In genomic region chr22:49966716-49967332, GRCh38 we compare ENCODE assay signal across 8 cellular contexts. TPM values are rescaled to one million over a fixed set of nuclear protein-coding genes. Genes with fewer than 3 reads are reported as not detected.
A peak's percentile ranks its signal among the peaks of the same experiment; 100 is the strongest.
DNase-seq lines count a peak whose midpoint lies in the region; ATAC-seq and TF ChIP-seq lines count a peak whose summit lies in the region.

No MANE protein-coding gene starts in this region.

- TF ChIP-seq CTCF in choroid plexus epithelial cell (conservative IDR thresholded peaks at IDR 0.05; ENCODE audit: low read depth, low read length) (peak; percentile 5), vagina (IDR thresholded peaks at IDR 0.05) (no peak)

- peaks cover 0 to 20% of the 10 kb centered on the region in 2 donors for H3K36me3 ChIP-seq in vagina

- no peaks in the 10 kb centered on the region for H3K27me3 ChIP-seq in vagina

- intact Hi-C loops in Right ventricle myocardium superior (cut with DNase I) = no loop called here
- intact Hi-C loops in Right ventricle myocardium inferior (cut with DNase I) = no loop called here
- intact Hi-C loops in vagina (cut with DNase I) = loop anchor here (5.0 kb wide), 1 partner anchor 225 kb away; no protein-coding TSS in a partner anchor

- H3K4me3 ChIP-seq in choroid plexus epithelial cell (ENCODE audit: low read depth, low read length) (no peak overlapping the region), vagina (peak overlapping the region; percentile 15 to 33)

- peak overlapping the region; percentile 89 for H3K27ac ChIP-seq in vagina

- no peak for ATAC-seq in Right ventricle myocardium superior (ENCODE audit: poor library complexity)
- no peak for ATAC-seq in Right ventricle myocardium inferior
- ATAC-seq in HG02571 (IDR thresholded peaks at IDR 0.05; ENCODE audit: unreplicated experiment) = no peak

- H3K4me1 ChIP-seq in vagina = peaks cover 80% of the 10 kb centered on the region

- no peaks in the 10 kb centered on the region for H3K9me3 ChIP-seq in vagina

- no peak for TF ChIP-seq POLR2A in vagina (IDR thresholded peaks at IDR 0.05)

- DNase-seq in Right ventricle myocardium superior = peak; percentile 76
- DNase-seq in Right ventricle myocardium inferior (ENCODE audit: missing footprints) = no peak
- peak; percentile 53 for DNase-seq in choroid plexus epithelial cell (ENCODE audit: low read depth)
- peak; percentile 90 for DNase-seq in mesenteric fat pad (ENCODE audit: low spot score)
- DNase-seq in vagina (ENCODE audit: extremely low spot score in 2 of 2) = peak in 1 of 2 donors; percentile 90
- no peak for DNase-seq in NCI-H1694 (lab: John Stamatoyannopoulos, UW)
- DNase-seq in middle frontal gyrus (ENCODE audit: extremely low spot score, low spot score) = no peak

RNA-seq across cellular contexts. Expression of gene PIM3, which starts 6.3 kb away (rescaled TPM):
- 61.5 TPM for total RNA-seq in Right ventricle myocardium superior
- 56.9 TPM for total RNA-seq in Right ventricle myocardium inferior
- total RNA-seq in mesenteric fat pad = 124 TPM
- 97.2 TPM for total RNA-seq in vagina

RNA-seq across cellular contexts. Expression of gene IL17REL, which starts 45.7 kb away (rescaled TPM):
- total RNA-seq in Right ventricle myocardium superior (not detected), Right ventricle myocardium inferior (not detected), mesenteric fat pad (not detected), vagina (not detected)

RNA-seq across cellular contexts. Expression of gene CRELD2, which starts 48.4 kb away (rescaled TPM):
- total RNA-seq in Right ventricle myocardium superior (22.1 TPM), Right ventricle myocardium inferior (30.6 TPM), mesenteric fat pad (36.5 TPM), vagina (34.4 TPM)

RNA-seq across cellular contexts. Expression of gene ALG12, which starts 48.6 kb away (rescaled TPM):
- total RNA-seq in Right ventricle myocardium superior = 13.8 TPM
- 16.4 TPM for total RNA-seq in Right ventricle myocardium inferior
- 12.5 TPM for total RNA-seq in mesenteric fat pad
- 21.4 TPM for total RNA-seq in vagina

Comparison
In these comparisons a context has a peak if more than half of its experiments do, and no peak if none do; other contexts are left out.
1. DNase-seq: peak in Right ventricle myocardium superior (single experiment), choroid plexus epithelial cell (single experiment) and mesenteric fat pad (single experiment); none in Right ventricle myocardium inferior (single experiment), NCI-H1694 (single experiment) and middle frontal gyrus (single experiment).